9 cellular contexts compared by ENCODE assay signal in the genomic region with DNA sequence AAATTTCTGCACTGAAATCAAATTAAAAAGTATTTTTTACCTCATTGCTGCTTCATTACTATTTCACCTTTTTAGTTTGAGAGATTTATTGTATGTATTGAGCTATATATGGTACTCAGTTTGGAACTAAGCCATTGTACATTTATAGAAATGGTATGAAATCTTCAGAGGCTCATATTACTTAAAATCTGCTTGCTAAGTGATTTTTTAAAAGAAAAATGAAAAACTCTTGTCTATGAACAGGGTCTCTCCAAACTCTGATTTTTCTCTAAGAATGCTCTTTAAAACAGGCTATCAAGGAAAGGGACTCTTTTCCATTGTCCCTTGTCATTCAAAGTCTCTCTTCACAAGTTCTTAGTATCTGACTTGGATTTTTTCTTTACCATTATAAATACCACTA. TPM values are rescaled to one million over a fixed set of nuclear protein-coding genes. Genes with fewer than 3 reads are reported as not detected.
DNase-seq lines count a peak whose midpoint lies in the region; ATAC-seq and TF ChIP-seq lines count a peak whose summit lies in the region.
"Had no signal": no experiment of that assay in that cellular context is flagged by ENCODE, and none has a peak within 500 bp of the region (broad histone marks: within the 10 kb centered on the region; RNA-seq: fewer than 3 reads in every experiment).

No MANE protein-coding gene starts in this region.

- H3K4me3 ChIP-seq in OCI-LY3 (ENCODE audit: low read length) (no peak overlapping the region), neuron (ENCODE audit: low read length) (no peak overlapping the region), coronary artery (no peak overlapping the region), gastrocnemius medialis (no peak overlapping the region)

- no peak for TF ChIP-seq CTCF in OCI-LY3 (IDR thresholded peaks at IDR 0.05; ENCODE audit: low read depth, low read length)
- TF ChIP-seq CTCF in coronary artery (IDR thresholded peaks at IDR 0.05): no peak
- no peak for TF ChIP-seq CTCF in gastrocnemius medialis (IDR thresholded peaks at IDR 0.05 in 4 of 5, conservative IDR thresholded peaks at IDR 0.05 in 1 of 5)

- H3K27me3 ChIP-seq in OCI-LY3 (ENCODE audit: low read depth, low read length): peaks cover under 1% of the 10 kb centered on the region; the same call in 1 of the 2 replicates
- peaks cover 2% of the 10 kb centered on the region for H3K27me3 ChIP-seq in neuron (ENCODE audit: insufficient read depth, low read length)
- H3K27me3 ChIP-seq in gastrocnemius medialis: no peaks in the 10 kb centered on the region

- intact Hi-C loops in gastrocnemius medialis (cut with DNase I; ENCODE audit: low total_unique reads): no loop called here

- DNase-seq in dermis blood vessel endothelial cell: peak; percentile 5
- DNase-seq in coronary artery (ENCODE audit: low spot score): no peak
- no peak for DNase-seq in ecto neural progenitor cell (ENCODE audit: low spot score)
- no peak for DNase-seq in gastrocnemius medialis

- H2AFZ ChIP-seq in OCI-LY3 (ENCODE audit: low read depth, low read length) (no peak overlapping the region), neuron (ENCODE audit: low read depth, low read length) (peak overlapping the region; percentile 5)

- H3K27ac ChIP-seq in OCI-LY3 (ENCODE audit: low read length): no peak overlapping the region
- no peak overlapping the region for H3K27ac ChIP-seq in coronary artery
- no peak overlapping the region for H3K27ac ChIP-seq in gastrocnemius medialis

- H3K9me3 ChIP-seq in OCI-LY3 (ENCODE audit: insufficient read depth, low read length): no peaks in the 10 kb centered on the region
- no peaks in the 10 kb centered on the region for H3K9me3 ChIP-seq in neuron (ENCODE audit: low read length)
- no peaks in the 10 kb centered on the region for H3K9me3 ChIP-seq in gastrocnemius medialis

- H3K4me1 ChIP-seq in OCI-LY3 (ENCODE audit: low read length): no peaks in the 10 kb centered on the region
- H3K4me1 ChIP-seq in neuron (ENCODE audit: insufficient read depth, low read length): peaks cover 3% of the 10 kb centered on the region
- H3K4me1 ChIP-seq in gastrocnemius medialis: peaks cover 0 to 5% of the 10 kb centered on the region in 2 donors

- no peaks in the 10 kb centered on the region for H4K20me1 ChIP-seq in OCI-LY3 (ENCODE audit: insufficient read depth, low read length)

- no peak for TF ChIP-seq POLR2A in gastrocnemius medialis (IDR thresholded peaks at IDR 0.05)

- peak overlapping the region; percentile 29 for H3K4me2 ChIP-seq in OCI-LY3 (ENCODE audit: low read length)

- in situ Hi-C loops in gastrocnemius medialis (cut with MboI; ENCODE audit: low sequenced_read_pairs in 4 of 4): loop anchor here in 1 of 4 donors (25.0 kb wide), 1 partner anchor 1594 kb away; a partner anchor contains a TSS

- no peaks in the 10 kb centered on the region for H3K79me2 ChIP-seq in OCI-LY3 (ENCODE audit: low read length)

- H3K9ac ChIP-seq in OCI-LY3 (ENCODE audit: low read length): no peak overlapping the region

- H3K36me3 ChIP-seq in OCI-LY3 (replicated peaks; ENCODE audit: low read depth, low read length) (no peaks in the 10 kb centered on the region), neuron (ENCODE audit: insufficient read depth, low read length) (no peaks in the 10 kb centered on the region), gastrocnemius medialis (no peaks in the 10 kb centered on the region)

- ATAC-seq in GM21529 (IDR thresholded peaks at IDR 0.05; ENCODE audit: unreplicated experiment) (peak; percentile 14), gastrocnemius medialis (no peak), HG03342 (IDR thresholded peaks at IDR 0.05; ENCODE audit: unreplicated experiment) (no peak)
- ATAC-seq: Right ventricle myocardium inferior had no signal

RNA-seq across cellular contexts. Expression of a gene that starts 31.8 kb away (rescaled TPM):
- total RNA-seq in dermis blood vessel endothelial cell (8.3 and 20.8 TPM in 2 replicates), gastrocnemius medialis (10 to 100 TPM; 29.7 to 57.3 (median 41.4) TPM)
